8 cellular contexts compared by ENCODE assay signal in the genomic region with DNA sequence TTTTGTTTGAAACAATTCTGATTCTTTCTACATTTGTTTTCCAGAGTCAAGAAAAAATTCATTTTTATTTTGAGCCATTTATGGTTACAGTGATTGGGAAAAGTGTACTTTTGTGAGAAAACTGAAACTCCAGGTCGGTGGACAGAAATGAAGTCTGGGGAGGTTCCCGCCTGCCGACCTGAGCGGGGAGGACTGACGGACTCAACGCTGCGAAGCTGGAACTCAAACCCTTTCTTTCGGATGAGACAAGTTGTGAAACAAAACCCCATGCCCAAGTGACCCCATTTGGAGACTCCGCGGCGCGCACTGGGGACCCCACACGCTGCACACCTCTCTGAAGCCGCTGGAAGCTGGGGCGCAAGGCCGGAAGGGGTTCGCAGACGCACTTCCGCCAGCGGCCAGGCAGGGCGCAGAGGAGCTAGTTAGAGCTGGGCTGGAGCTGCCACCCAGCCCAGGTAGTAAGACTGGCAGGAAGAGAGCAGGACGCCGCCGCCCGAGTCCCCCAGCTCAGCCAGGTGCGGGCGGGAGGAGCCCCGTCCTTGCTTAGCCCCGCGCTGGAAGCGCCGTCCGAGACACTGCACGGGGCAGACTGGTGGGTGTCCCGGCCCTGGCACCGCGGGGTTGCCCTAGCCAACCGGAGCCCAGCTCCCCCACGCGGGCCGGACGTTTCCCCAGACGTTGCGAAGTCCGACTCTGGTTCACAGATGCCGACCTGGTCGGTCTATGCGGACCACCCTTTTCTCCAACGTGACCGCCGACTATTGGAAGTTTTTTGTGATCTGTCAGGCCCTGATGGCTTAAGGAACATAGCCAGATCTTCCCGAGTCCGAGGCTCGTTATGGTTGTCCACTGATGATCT. TPM values are rescaled to one million over a fixed set of nuclear protein-coding genes. Genes with fewer than 3 reads are reported as not detected.
A peak's percentile ranks its signal among the peaks of the same experiment; 100 is the strongest.
DNase-seq lines count a peak whose midpoint lies in the region; ATAC-seq and TF ChIP-seq lines count a peak whose summit lies in the region.

No MANE protein-coding gene starts in this region.

- DNase-seq in BJ (ENCODE audit: low read depth) (no peak), NCI-H510A treated with DMSO at 0.1 percent for 48 hours (lab: John Stamatoyannopoulos, UW) (peak; percentile 83), dermis blood vessel endothelial cell (peak; percentile 75), right lobe of liver (peak; percentile 81 to 88 (median 87))
- DNase-seq in activated CD4-positive, alpha-beta T cell treated with anti-CD3 and anti-CD28 coated beads, Interleukin-2, amount 50 U/mL, for 1 hour, result peak; percentile 81
- DNase-seq in stimulated activated CD4-positive, alpha-beta T cell treated with anti-CD3 and anti-CD28 coated beads, Interleukin-4, amount 100 ng/mL, for 1 hour, result peak; percentile 85

- H3K36me3 ChIP-seq in BJ (ENCODE audit: control insufficient read depth, insufficient read depth, low read length), result no peaks in the 10 kb centered on the region
- no peaks in the 10 kb centered on the region for H3K36me3 ChIP-seq in right lobe of liver

- POLR2A ChIA-PET in BJ (lab: Charles Lee), result interaction anchor here (1.2 kb wide), 1 partner anchor 33 kb away, joined by 3 read pairs; no protein-coding TSS in a partner anchor

- TF ChIP-seq POLR2A in GM19099 (IDR thresholded peaks at IDR 0.05; ENCODE audit: extremely low read depth, insufficient read length, low read depth) (peak; percentile 95), right lobe of liver (IDR thresholded peaks at IDR 0.05) (peak; percentile 83)

- 3% methylated on average over 27 of the region's 54 CpGs for WGBS in right lobe of liver (ENCODE audit: insufficient coverage, low coverage, low lambda C conversion rate, missing lambda C conversion rate)

- peak overlapping the region; percentile 49 to 74 (median 66) for H3K27ac ChIP-seq in right lobe of liver

- no peaks in the 10 kb centered on the region for H3K9me3 ChIP-seq in right lobe of liver

- CTCF ChIA-PET in BJ (lab: Yijun Ruan, JAX), result interaction anchor here (1.0 to 1.3 kb wide), 9 partner anchors 8 to 252 kb away, joined by 3 to 5 read pairs (median 3); a partner anchor contains a TSS

- H3K4me3 ChIP-seq in BJ (ENCODE audit: low read depth, low read length) (peak overlapping the region; percentile 64), right lobe of liver (peak overlapping the region; percentile 65 to 72 (median 72))

- H3K4me1 ChIP-seq in right lobe of liver, result no peaks in the 10 kb centered on the region

- peak; percentile 81 for TF ChIP-seq CTCF in BJ (IDR thresholded peaks at IDR 0.05; ENCODE audit: insufficient read depth, low read depth, low read length)
- TF ChIP-seq CTCF in right lobe of liver (IDR thresholded peaks at IDR 0.05), result peak; percentile 51 to 65 (median 62)

- ATAC-seq in HG03432 (IDR thresholded peaks at IDR 0.05; ENCODE audit: unreplicated experiment) (peak; percentile 98), right lobe of liver (peak; percentile 100)

- no peaks in the 10 kb centered on the region for H3K27me3 ChIP-seq in BJ (ENCODE audit: control insufficient read depth, insufficient read depth, low read length)
- no peaks in the 10 kb centered on the region for H3K27me3 ChIP-seq in right lobe of liver

- intact Hi-C loops in right lobe of liver (cut with DNase I), result no loop called here

RNA-seq across cellular contexts. Expression of a gene that starts 19.8 kb away (rescaled TPM):
- 1.8 and 2.3 TPM in 2 replicates for polyA plus RNA-seq in BJ (2011; rRNA removed)
- polyA minus RNA-seq in BJ (2011; rRNA and poly(A)+ RNA removed), result 0.57 and 1.1 TPM in 2 replicates
- 13.5 and 19.1 TPM in 2 replicates for total RNA-seq in dermis blood vessel endothelial cell
- 1 to 10 TPM; 1.5 to 2.0 (median 1.7) TPM for total RNA-seq in right lobe of liver

RNA-seq across cellular contexts. Expression of a gene that starts 24.3 kb away (rescaled TPM):
- polyA plus RNA-seq in BJ (2011; rRNA removed), result 0.10 and 0.38 TPM in 2 replicates
- 0.14 and 0.21 TPM in 2 replicates for polyA minus RNA-seq in BJ (2011; rRNA and poly(A)+ RNA removed)
- total RNA-seq in dermis blood vessel endothelial cell (0.17 and 0.23 TPM in 2 replicates), right lobe of liver (1 to 10 TPM in 3 of 6 experiments, under 1 TPM in 3; 0.24 to 3.0 (median 0.95) TPM)

RNA-seq across cellular contexts. Expression of a gene that starts 37.1 kb away (rescaled TPM):
- polyA plus RNA-seq in BJ (2011; rRNA removed), result 5.5 and 8.3 TPM in 2 replicates
- 13.7 and 19.1 TPM in 2 replicates for polyA minus RNA-seq in BJ (2011; rRNA and poly(A)+ RNA removed)
- total RNA-seq in dermis blood vessel endothelial cell, result 19.4 and 20.8 TPM in 2 replicates
- total RNA-seq in right lobe of liver, result 1 to 10 TPM; 5.4 to 7.2 (median 6.8) TPM
